3 cellular contexts compared by ENCODE assay signal in the genomic region with DNA sequence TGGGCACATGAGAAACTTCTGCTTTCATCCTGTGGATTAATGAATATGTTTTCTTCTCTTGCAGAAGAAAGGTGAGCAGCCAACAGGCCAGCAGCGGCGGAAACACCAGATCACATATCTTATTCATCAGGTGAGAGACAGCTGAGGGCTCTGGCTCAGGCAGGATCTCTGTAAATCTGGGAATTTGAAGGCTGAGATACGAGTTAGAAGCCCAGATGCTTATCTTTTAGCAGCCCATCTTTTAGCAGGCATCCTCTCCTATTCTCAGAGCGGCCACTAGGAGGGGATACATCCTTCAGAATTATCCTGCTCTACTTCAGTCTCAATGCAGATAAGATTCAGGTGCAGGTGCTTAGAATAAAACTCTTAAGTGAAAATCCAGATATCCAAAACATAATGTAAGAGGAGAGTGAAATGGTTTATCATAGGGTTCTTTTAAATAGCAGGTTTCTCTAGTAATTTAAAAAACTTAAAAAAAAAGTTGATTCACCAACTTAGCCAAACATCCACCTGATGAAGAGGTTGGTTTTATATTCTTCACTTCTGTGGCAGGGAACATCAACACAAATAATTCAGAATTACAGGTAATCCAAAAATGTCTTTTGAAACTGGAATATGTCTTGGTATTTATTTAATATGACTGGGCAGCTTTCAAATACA.
TF ChIP-seq lines count a peak whose summit lies in the region.

No MANE protein-coding gene starts in this region.

TF ChIP-seq in GM23338, 12 proteins besides CTCF, POLR2A, EP300 and RAD21 (continues in another document):
- TF ChIP-seq, protein P1, sequence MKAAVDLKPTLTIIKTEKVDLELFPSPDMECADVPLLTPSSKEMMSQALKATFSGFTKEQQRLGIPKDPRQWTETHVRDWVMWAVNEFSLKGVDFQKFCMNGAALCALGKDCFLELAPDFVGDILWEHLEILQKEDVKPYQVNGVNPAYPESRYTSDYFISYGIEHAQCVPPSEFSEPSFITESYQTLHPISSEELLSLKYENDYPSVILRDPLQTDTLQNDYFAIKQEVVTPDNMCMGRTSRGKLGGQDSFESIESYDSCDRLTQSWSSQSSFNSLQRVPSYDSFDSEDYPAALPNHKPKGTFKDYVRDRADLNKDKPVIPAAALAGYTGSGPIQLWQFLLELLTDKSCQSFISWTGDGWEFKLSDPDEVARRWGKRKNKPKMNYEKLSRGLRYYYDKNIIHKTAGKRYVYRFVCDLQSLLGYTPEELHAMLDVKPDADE (IDR thresholded peaks at IDR 0.05), result no peak
- TF ChIP-seq, protein P2, sequence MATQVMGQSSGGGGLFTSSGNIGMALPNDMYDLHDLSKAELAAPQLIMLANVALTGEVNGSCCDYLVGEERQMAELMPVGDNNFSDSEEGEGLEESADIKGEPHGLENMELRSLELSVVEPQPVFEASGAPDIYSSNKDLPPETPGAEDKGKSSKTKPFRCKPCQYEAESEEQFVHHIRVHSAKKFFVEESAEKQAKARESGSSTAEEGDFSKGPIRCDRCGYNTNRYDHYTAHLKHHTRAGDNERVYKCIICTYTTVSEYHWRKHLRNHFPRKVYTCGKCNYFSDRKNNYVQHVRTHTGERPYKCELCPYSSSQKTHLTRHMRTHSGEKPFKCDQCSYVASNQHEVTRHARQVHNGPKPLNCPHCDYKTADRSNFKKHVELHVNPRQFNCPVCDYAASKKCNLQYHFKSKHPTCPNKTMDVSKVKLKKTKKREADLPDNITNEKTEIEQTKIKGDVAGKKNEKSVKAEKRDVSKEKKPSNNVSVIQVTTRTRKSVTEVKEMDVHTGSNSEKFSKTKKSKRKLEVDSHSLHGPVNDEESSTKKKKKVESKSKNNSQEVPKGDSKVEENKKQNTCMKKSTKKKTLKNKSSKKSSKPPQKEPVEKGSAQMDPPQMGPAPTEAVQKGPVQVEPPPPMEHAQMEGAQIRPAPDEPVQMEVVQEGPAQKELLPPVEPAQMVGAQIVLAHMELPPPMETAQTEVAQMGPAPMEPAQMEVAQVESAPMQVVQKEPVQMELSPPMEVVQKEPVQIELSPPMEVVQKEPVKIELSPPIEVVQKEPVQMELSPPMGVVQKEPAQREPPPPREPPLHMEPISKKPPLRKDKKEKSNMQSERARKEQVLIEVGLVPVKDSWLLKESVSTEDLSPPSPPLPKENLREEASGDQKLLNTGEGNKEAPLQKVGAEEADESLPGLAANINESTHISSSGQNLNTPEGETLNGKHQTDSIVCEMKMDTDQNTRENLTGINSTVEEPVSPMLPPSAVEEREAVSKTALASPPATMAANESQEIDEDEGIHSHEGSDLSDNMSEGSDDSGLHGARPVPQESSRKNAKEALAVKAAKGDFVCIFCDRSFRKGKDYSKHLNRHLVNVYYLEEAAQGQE (IDR thresholded peaks at IDR 0.05; ENCODE audit: unreplicated experiment), result no peak
- TF ChIP-seq EZH2 (IDR thresholded peaks at IDR 0.05; ENCODE audit: low read depth, unreplicated experiment), result no peak

TF ChIP-seq in endothelial cell of umbilical vein, 7 proteins besides CTCF, POLR2A, EP300 and RAD21:
- peak; percentile 91 for TF ChIP-seq GATA2 (IDR thresholded peaks at IDR 0.05; ENCODE audit: insufficient read depth, insufficient read length, low read depth, low read length)
- TF ChIP-seq, protein P3, sequence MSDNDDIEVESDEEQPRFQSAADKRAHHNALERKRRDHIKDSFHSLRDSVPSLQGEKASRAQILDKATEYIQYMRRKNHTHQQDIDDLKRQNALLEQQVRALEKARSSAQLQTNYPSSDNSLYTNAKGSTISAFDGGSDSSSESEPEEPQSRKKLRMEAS (IDR thresholded peaks at IDR 0.05; ENCODE audit: insufficient read depth, insufficient read length), result no peak

TF ChIP-seq in neural cell, 6 proteins besides CTCF, POLR2A, EP300 and RAD21:
- TF ChIP-seq SMC3 (conservative IDR thresholded peaks at IDR 0.05; ENCODE audit: poor library complexity) (peak; percentile 89), TAF1 (IDR thresholded peaks at IDR 0.05; ENCODE audit: low read depth) (no peak)
TF ChIP-seq in neural cell: peak in this region for 1.
